22 cellular contexts compared by ENCODE assay signal in the genomic region with DNA sequence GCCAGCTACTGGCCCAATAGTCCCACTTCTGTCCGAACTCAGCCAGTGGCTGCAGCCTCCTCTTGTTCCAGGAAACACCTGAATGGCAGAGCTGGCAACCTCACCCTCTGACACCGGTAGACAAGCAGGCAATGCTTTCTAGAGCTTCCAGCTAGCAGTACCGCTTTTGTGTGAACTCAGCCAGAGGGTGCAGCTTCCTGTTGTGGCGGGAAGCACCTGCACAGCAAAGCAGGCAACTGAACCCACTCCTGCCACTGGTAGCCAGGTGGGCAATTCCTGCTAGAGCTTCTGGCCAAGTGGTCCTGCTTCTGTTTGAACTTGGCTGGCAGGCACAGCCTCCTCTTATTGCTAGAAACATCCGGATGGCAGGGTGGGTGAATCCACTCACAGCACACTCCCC. TPM values are rescaled to one million over a fixed set of nuclear protein-coding genes. Genes with fewer than 3 reads are reported as not detected.
A peak's percentile ranks its signal among the peaks of the same experiment; 100 is the strongest.
DNase-seq lines count a peak whose midpoint lies in the region; ATAC-seq and TF ChIP-seq lines count a peak whose summit lies in the region.
"Had no signal": no experiment of that assay in that cellular context is flagged by ENCODE, and none has a peak within 500 bp of the region (broad histone marks: within the 10 kb centered on the region; RNA-seq: fewer than 3 reads in every experiment).

No MANE protein-coding gene starts in this region.

- peaks cover 17% of the 10 kb centered on the region for H3K9me3 ChIP-seq in BLaER1
- H3K9me3 ChIP-seq in DND-41 (ENCODE audit: insufficient read depth, low read length, severe bottlenecking): no peaks in the 10 kb centered on the region
- H3K9me3 ChIP-seq: Peyer's patch had no signal

- H3K9ac ChIP-seq in BLaER1 (peak overlapping the region; percentile 63), DND-41 (ENCODE audit: low read depth, low read length) (no peak overlapping the region)

- in situ Hi-C loops in GM13977 (cut with MboI; ENCODE audit: low pct_unique_long_range_greater_than_20kb, low sequenced_read_pairs, unreplicated experiment): no loop called here

- H3K9me3 Mint-ChIP-seq in activated B cell treated with CpG ODN at 0.5 μM for 24 hours: peaks cover 3% of the 10 kb centered on the region
- H3K9me3 Mint-ChIP-seq in activated T-cell treated with anti-CD3 and anti-CD28 coated beads, Interleukin-2, amount 50 U/mL, for 4 hours: peaks cover 11% of the 10 kb centered on the region

- no peaks in the 10 kb centered on the region for H3K36me3 ChIP-seq in BLaER1
- H3K36me3 ChIP-seq in DND-41 (ENCODE audit: insufficient read depth, low read length): no peaks in the 10 kb centered on the region
- H3K36me3 ChIP-seq: lower lobe of right lung, Peyer's patch, right atrium auricular region, tibial nerve had no signal

- H3K4me1 ChIP-seq in BLaER1: peaks cover 15% of the 10 kb centered on the region
- H3K4me1 ChIP-seq in DND-41 (ENCODE audit: insufficient read depth, low read length): peaks cover 9% of the 10 kb centered on the region; the same call in 1 of the 2 replicates
- H3K4me1 ChIP-seq: lower lobe of right lung, Peyer's patch, right atrium auricular region, tibial nerve had no signal

- H3K4me2 ChIP-seq in BLaER1: peak overlapping the region; percentile 78
- no peak overlapping the region for H3K4me2 ChIP-seq in DND-41 (ENCODE audit: insufficient read depth, low read length)

- intact Hi-C loops in activated B cell treated with CpG ODN at 0.5 μM for 24 hours (cut with micrococcal nuclease): no loop called here

- H2AFZ ChIP-seq in DND-41 (ENCODE audit: low read depth, low read length): no peak overlapping the region

- CTCF ChIA-PET in activated B cell treated with CpG ODN at 0.5 μM for 24 hours (lab: Charles Lee): no interaction called here

- no peaks in the 10 kb centered on the region for H4K20me1 ChIP-seq in BLaER1
- H4K20me1 ChIP-seq in DND-41 (ENCODE audit: insufficient read depth, low read length): no peaks in the 10 kb centered on the region

- peak overlapping the region; percentile 15; the same call in 1 of the 2 replicates for H3K4me3 ChIP-seq in BLaER1
- no peak overlapping the region for H3K4me3 ChIP-seq in DND-41 (ENCODE audit: low read depth in 1 of 2, low read length in 2 of 2)
- H3K4me3 ChIP-seq: lower lobe of right lung, Peyer's patch, right atrium auricular region, tibial nerve had no signal

- POLR2A ChIA-PET in activated B cell treated with CpG ODN at 0.5 μM for 24 hours (lab: Charles Lee): interaction anchor here (1.1 kb wide), 1 partner anchor 17 kb away, joined by 3 read pairs; no protein-coding TSS in a partner anchor

- no peaks in the 10 kb centered on the region for H3K27me3 Mint-ChIP-seq in activated B cell treated with CpG ODN at 0.5 μM for 24 hours
- H3K27me3 Mint-ChIP-seq in activated T-cell treated with anti-CD3 and anti-CD28 coated beads, Interleukin-2, amount 50 U/mL, for 4 hours (ENCODE audit: low read depth): no peaks in the 10 kb centered on the region
- H3K27me3 Mint-ChIP-seq: activated T-helper 17 cell treated with anti-CD3 and anti-CD28 coated beads, Interleukin-2, amount 50 U/mL, for 72 hours; dendritic cell treated with granulocyte-macrophage colony-stimulating factor and Interleukin-4, amounts not matched to agents 40 ng/mL and 50 ng/mL, for 4 days had no signal

- H3K27ac ChIP-seq in BLaER1 (peak overlapping the region; percentile 90), DND-41 (ENCODE audit: low read length) (no peak overlapping the region)
- H3K27ac ChIP-seq: epithelial cell of prostate, lower lobe of right lung, Peyer's patch, right atrium auricular region, tibial nerve had no signal

- peak overlapping the region; percentile 68 for H3K27ac Mint-ChIP-seq in activated B cell treated with CpG ODN at 0.5 μM for 24 hours
- H3K27ac Mint-ChIP-seq: activated T-helper 17 cell treated with anti-CD3 and anti-CD28 coated beads, Interleukin-2, amount 50 U/mL, for 72 hours; dendritic cell treated with granulocyte-macrophage colony-stimulating factor and Interleukin-4, amounts not matched to agents 40 ng/mL and 50 ng/mL, for 4 days had no signal

- DNase-seq in DND-41 (peak; percentile 63), NCI-H2081 treated with DMSO at 0.1 percent for 48 hours (lab: John Stamatoyannopoulos, UW) (peak; percentile 38), activated B cell treated with CpG ODN at 0.5 μM for 24 hours (no peak), GM13977 (ENCODE audit: low spot score) (no peak)
- DNase-seq in activated T-cell treated with anti-CD3 and anti-CD28 coated beads, Interleukin-2, amount 50 U/mL, for 4 hours: no peak
- DNase-seq in activated effector memory CD4-positive, alpha-beta T cell treated with anti-CD3 and anti-CD28 coated beads, Interleukin-2, amount 50 U/mL, for 16 hours: no peak
- no peak for DNase-seq in effector CD4-positive, alpha-beta T cell
- DNase-seq: foreskin fibroblast, hypothalamus, lower lobe of right lung, NCI-H774, T-helper 9 cell had no signal

- H3K79me2 ChIP-seq in DND-41 (ENCODE audit: insufficient read depth, low read length): no peaks in the 10 kb centered on the region

- peaks cover 17% of the 10 kb centered on the region for H3K4me1 Mint-ChIP-seq in activated B cell treated with CpG ODN at 0.5 μM for 24 hours
- no peaks in the 10 kb centered on the region for H3K4me1 Mint-ChIP-seq in activated T-cell treated with anti-CD3 and anti-CD28 coated beads, Interleukin-2, amount 50 U/mL, for 4 hours (ENCODE audit: low read depth)
- H3K4me1 Mint-ChIP-seq: activated T-helper 17 cell treated with anti-CD3 and anti-CD28 coated beads, Interleukin-2, amount 50 U/mL, for 72 hours had no signal

- ATAC-seq in DND-41 (ENCODE audit: insufficient read depth, low read depth) (peak; percentile 85), activated B cell treated with CpG ODN at 0.5 μM for 24 hours (ENCODE audit: low read depth) (peak; percentile 79)
- ATAC-seq in activated T-cell treated with anti-CD3 and anti-CD28 coated beads, Interleukin-2, amount 50 U/mL, for 4 hours: no peak
- ATAC-seq: activated CD4-positive, CD25-positive, alpha-beta regulatory T cell treated with anti-CD3 and anti-CD28 coated beads, Interleukin-2, amount 50 U/mL, for 24 hours; activated T-helper 17 cell treated with anti-CD3 and anti-CD28 coated beads, Interleukin-2, amount 50 U/mL, for 72 hours had no signal

- TF ChIP-seq CTCF in DND-41 (IDR thresholded peaks at IDR 0.05; ENCODE audit: borderline replicate concordance, extremely low read depth, low read length, poor library complexity, severe bottlenecking) (no peak), activated B cell treated with CpG ODN at 0.5 μM for 24 hours (IDR thresholded peaks at IDR 0.05) (no peak), GM13977 (IDR thresholded peaks at IDR 0.05; ENCODE audit: extremely low read depth, insufficient read depth, missing control alignments) (no peak)

- H3K4me3 Mint-ChIP-seq in activated B cell treated with CpG ODN at 0.5 μM for 24 hours: no peak overlapping the region
- H3K4me3 Mint-ChIP-seq in activated T-cell treated with anti-CD3 and anti-CD28 coated beads, Interleukin-2, amount 50 U/mL, for 4 hours: no peak overlapping the region
- H3K4me3 Mint-ChIP-seq: activated T-helper 17 cell treated with anti-CD3 and anti-CD28 coated beads, Interleukin-2, amount 50 U/mL, for 72 hours; dendritic cell treated with granulocyte-macrophage colony-stimulating factor and Interleukin-4, amounts not matched to agents 40 ng/mL and 50 ng/mL, for 4 days had no signal

- no peaks in the 10 kb centered on the region for H3K27me3 ChIP-seq in BLaER1
- no peaks in the 10 kb centered on the region for H3K27me3 ChIP-seq in DND-41 (ENCODE audit: insufficient read depth, low read length, poor library complexity)
- H3K27me3 ChIP-seq: Peyer's patch, right atrium auricular region, tibial nerve had no signal

- H3K36me3 Mint-ChIP-seq in activated B cell treated with CpG ODN at 0.5 μM for 24 hours (ENCODE audit: low read depth): no peaks in the 10 kb centered on the region
- H3K36me3 Mint-ChIP-seq in activated T-cell treated with anti-CD3 and anti-CD28 coated beads, Interleukin-2, amount 50 U/mL, for 4 hours (ENCODE audit: insufficient read depth): no peaks in the 10 kb centered on the region

RNA-seq across cellular contexts. Expression of a gene that starts 40.1 kb away (rescaled TPM):
- not detected in 2 replicates for total RNA-seq in activated B cell treated with CpG ODN at 0.5 μM for 24 hours
- not detected for total RNA-seq in activated T-cell treated with anti-CD3 and anti-CD28 coated beads, Interleukin-2, amount 50 U/mL, for 4 hours
- total RNA-seq: activated T-helper 17 cell treated with anti-CD3 and anti-CD28 coated beads, Interleukin-2, amount 50 U/mL, for 72 hours; bronchial epithelial cell; lower lobe of right lung; osteoblast; right atrium auricular region; tibial nerve had no signal

Comparison
In these comparisons a context has a peak if more than half of its experiments do, and no peak if none do; other contexts are left out.
1. ATAC-seq: peak in DND-41 (single experiment) and activated B cell treated with CpG ODN at 0.5 μM for 24 hours (single experiment); none in activated T-cell treated with anti-CD3 and anti-CD28 coated beads, Interleukin-2, amount 50 U/mL, for 4 hours (0 of 2).
2. DNase-seq: peak in DND-41 (single experiment) and NCI-H2081 treated with DMSO at 0.1 percent for 48 hours (single experiment); none in activated B cell treated with CpG ODN at 0.5 μM for 24 hours (single experiment), activated T-cell treated with anti-CD3 and anti-CD28 coated beads, Interleukin-2, amount 50 U/mL, for 4 hours (single experiment), activated effector memory CD4-positive, alpha-beta T cell treated with anti-CD3 and anti-CD28 coated beads, Interleukin-2, amount 50 U/mL, for 16 hours (single experiment), effector CD4-positive, alpha-beta T cell (single experiment) and GM13977 (single experiment).